ENCODE assay signal across 9 cellular contexts in the genomic region with DNA sequence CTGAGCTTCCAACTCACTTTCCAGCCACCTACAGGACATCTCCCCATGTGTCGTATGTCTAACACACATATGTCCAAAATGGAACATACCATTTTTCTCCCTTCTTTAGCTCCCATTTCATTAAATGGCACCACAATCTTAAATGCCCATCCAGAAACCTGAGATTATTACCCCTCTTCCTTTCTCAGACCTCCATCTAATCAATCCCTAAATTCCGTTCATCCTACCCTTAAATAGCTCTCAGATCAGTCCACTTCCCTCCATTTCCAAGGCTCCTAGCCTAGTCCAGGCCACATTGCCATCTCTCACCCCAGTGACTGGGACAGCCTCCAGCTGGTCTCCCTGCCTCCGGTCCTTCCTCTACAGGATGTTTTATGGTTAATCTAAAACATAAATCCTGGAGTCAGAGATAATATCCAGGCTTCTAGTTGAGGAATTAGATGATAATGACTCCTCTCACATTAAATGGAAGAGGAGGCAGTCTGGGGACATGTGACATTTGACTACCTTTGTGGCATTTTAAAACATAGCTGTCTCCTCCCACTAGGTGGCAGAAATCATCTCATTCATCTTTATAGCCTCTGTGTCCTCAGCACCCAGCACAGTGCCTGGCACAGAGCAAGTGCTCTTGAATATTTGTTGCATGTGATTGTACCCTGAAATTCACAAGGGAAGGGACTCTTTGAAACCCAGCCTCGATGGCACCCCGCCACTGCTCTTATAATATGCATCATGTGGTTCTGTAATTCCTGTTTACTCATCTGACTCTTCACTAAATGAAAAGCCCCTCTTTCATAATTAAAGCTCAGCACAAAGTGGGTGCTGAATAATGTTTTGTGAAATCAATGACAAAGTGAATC.
DNase-seq lines count a peak whose midpoint lies in the region; ATAC-seq and TF ChIP-seq lines count a peak whose summit lies in the region.
"Had no signal": no experiment of that assay in that cellular context is flagged by ENCODE, and none has a peak within 500 bp of the region (broad histone marks: within the 10 kb centered on the region; RNA-seq: fewer than 3 reads in every experiment).

No MANE protein-coding gene starts in this region.

- no peaks in the 10 kb centered on the region for H3K9me3 Mint-ChIP-seq in activated CD8-positive, alpha-beta T cell treated with anti-CD3 and anti-CD28 coated beads for 36 hours
- H3K9me3 Mint-ChIP-seq: CD8-positive, alpha-beta memory T cell had no signal

- no peaks in the 10 kb centered on the region for H3K27me3 Mint-ChIP-seq in activated CD8-positive, alpha-beta T cell treated with anti-CD3 and anti-CD28 coated beads for 36 hours

- no peak overlapping the region for H3K27ac Mint-ChIP-seq in activated CD8-positive, alpha-beta T cell treated with anti-CD3 and anti-CD28 coated beads for 36 hours
- H3K27ac Mint-ChIP-seq: CD8-positive, alpha-beta memory T cell had no signal

- intact Hi-C loops in activated CD8-positive, alpha-beta T cell treated with anti-CD3 and anti-CD28 coated beads for 36 hours (cut with micrococcal nuclease) = no loop called here

- CTCF ChIA-PET in HEK293T (lab: Yijun Ruan, JAX) = interaction anchor here (0.6 to 2.7 kb wide), 14 partner anchors 9 to 524 kb away, joined by 3 to 23 read pairs (median 6); no protein-coding TSS in a partner anchor
- CTCF ChIA-PET in activated CD8-positive, alpha-beta T cell treated with anti-CD3 and anti-CD28 coated beads for 36 hours (lab: Charles Lee) = interaction anchor here (0.6 to 6.8 kb wide), 29 partner anchors 9 to 462 kb away, joined by 3 to 65 read pairs (median 4); a partner anchor contains a TSS

- no peaks in the 10 kb centered on the region for H3K36me3 Mint-ChIP-seq in activated CD8-positive, alpha-beta T cell treated with anti-CD3 and anti-CD28 coated beads for 36 hours (ENCODE audit: low read depth)
- H3K36me3 Mint-ChIP-seq: CD8-positive, alpha-beta memory T cell had no signal

- DNase-seq in NCI-H1417 (lab: John Stamatoyannopoulos, UW) (peak; percentile 10 to 66 (median 39)), NCI-H1417 treated with DMSO at 0.1 percent for 48 hours (lab: John Stamatoyannopoulos, UW) (no peak), HEK293T (ENCODE audit: extremely low spot score) (peak; percentile 55), left lobe of liver (ENCODE audit: low spot score) (no peak), HCEC 1CT (no peak)
- peak; percentile 18 for DNase-seq in activated CD8-positive, alpha-beta T cell treated with anti-CD3 and anti-CD28 coated beads for 36 hours

- H3K4me1 Mint-ChIP-seq in activated CD8-positive, alpha-beta T cell treated with anti-CD3 and anti-CD28 coated beads for 36 hours (ENCODE audit: low read depth) = no peaks in the 10 kb centered on the region
- H3K4me1 Mint-ChIP-seq: CD8-positive, alpha-beta memory T cell had no signal

- no peak overlapping the region for H3K4me3 Mint-ChIP-seq in activated CD8-positive, alpha-beta T cell treated with anti-CD3 and anti-CD28 coated beads for 36 hours
- H3K4me3 Mint-ChIP-seq: CD8-positive, alpha-beta memory T cell had no signal

- POLR2A ChIA-PET in HEK293T (lab: Yijun Ruan, JAX) = no interaction called here
- POLR2A ChIA-PET in activated CD8-positive, alpha-beta T cell treated with anti-CD3 and anti-CD28 coated beads for 36 hours (lab: Charles Lee) = no interaction called here

- TF ChIP-seq CTCF in activated CD8-positive, alpha-beta T cell treated with anti-CD3 and anti-CD28 coated beads for 36 hours (IDR thresholded peaks at IDR 0.05) = peak; percentile 54

- ATAC-seq in activated CD8-positive, alpha-beta T cell treated with anti-CD3 and anti-CD28 coated beads for 36 hours = peak; percentile 68
- ATAC-seq in left lobe of liver = peak; percentile 87
- ATAC-seq in GM21423 (IDR thresholded peaks at IDR 0.05; ENCODE audit: unreplicated experiment) = no peak
- no peak for ATAC-seq in GM21786 (IDR thresholded peaks at IDR 0.05; ENCODE audit: unreplicated experiment)

TF ChIP-seq in HEK293T, 16 proteins besides CTCF, POLR2A, EP300 and RAD21:
- no peak for TF ChIP-seq ARNT (IDR thresholded peaks at IDR 0.05)
- TF ChIP-seq BHLHE40 (IDR thresholded peaks at IDR 0.05; ENCODE audit: borderline replicate concordance) = no peak
- no peak for TF ChIP-seq ZNF384 (IDR thresholded peaks at IDR 0.05)
- TF ChIP-seq SUZ12 (IDR thresholded peaks at IDR 0.05) = no peak
- TF ChIP-seq ELF4 (IDR thresholded peaks at IDR 0.05) = no peak
- TF ChIP-seq FOXA1 (IDR thresholded peaks at IDR 0.05) = no peak
- no peak for TF ChIP-seq HDGF (IDR thresholded peaks at IDR 0.05; ENCODE audit: borderline replicate concordance)
- TF ChIP-seq SP1 (IDR thresholded peaks at IDR 0.05) = no peak
- TF ChIP-seq FOXM1 (IDR thresholded peaks at IDR 0.05; ENCODE audit: borderline replicate concordance) = no peak
- no peak for TF ChIP-seq TARDBP (IDR thresholded peaks at IDR 0.05)
- TF ChIP-seq FOXK2 (IDR thresholded peaks at IDR 0.05) = no peak
TF ChIP-seq in HEK293T: peak in this region for 0.

Comparison
In these comparisons a context has a peak if more than half of its experiments do, and no peak if none do; other contexts are left out.
1. DNase-seq: peak in NCI-H1417 (3 of 3), HEK293T (single experiment) and activated CD8-positive, alpha-beta T cell treated with anti-CD3 and anti-CD28 coated beads for 36 hours (single experiment); none in NCI-H1417 treated with DMSO at 0.1 percent for 48 hours (single experiment), left lobe of liver (single experiment) and HCEC 1CT (single experiment).
2. ATAC-seq: peak in activated CD8-positive, alpha-beta T cell treated with anti-CD3 and anti-CD28 coated beads for 36 hours (single experiment) and left lobe of liver (single experiment); none in GM21423 (single experiment) and GM21786 (single experiment).